8 cellular contexts compared by ENCODE assay signal in genomic region chr13:110713642-110713952, GRCh38. TPM values are rescaled to one million over a fixed set of nuclear protein-coding genes. Genes with fewer than 3 reads are reported as not detected.
DNase-seq lines count a peak whose midpoint lies in the region; ATAC-seq, FAIRE-seq and TF ChIP-seq lines count a peak whose summit lies in the region.

TSS of gene ING1 (plus strand) at chr13:110713700. CDS start at chr13:110714150, 450 bp downstream.

- peak within 1 kb of the TSS; percentile 95 for H3K4me2 ChIP-seq in HepG2 (ENCODE audit: low read depth, low read length)

- H3K9ac ChIP-seq in HepG2 (ENCODE audit: insufficient read depth, low read depth, low read length), result peak within 1 kb of the TSS; percentile 95

- POLR2A ChIA-PET in activated CD8-positive, alpha-beta memory T cell treated with anti-CD3 and anti-CD28 coated beads for 36 hours (lab: Charles Lee), result no interaction called here
- POLR2A ChIA-PET in HepG2 (lab: Yijun Ruan, JAX), result no interaction called here

- H3K27me3 ChIP-seq in HepG2 (ENCODE audit: control insufficient read depth in 1 of 2, insufficient read depth in 2 of 2, low read length in 2 of 2) (no peaks in the 10 kb centered on the region; a peak in 1 of 5 replicates), thoracic aorta (replicated peaks; ENCODE audit: insufficient read depth) (no peaks in the 10 kb centered on the region)

- intact Hi-C loops in HepG2 (cut with micrococcal nuclease; ENCODE audit: unreplicated experiment), result loop anchor here (2.0 to 10.0 kb wide), 3 partner anchors 101 to 259 kb away; partner anchors contain the start of gene ANKRD10

- H3K27ac ChIP-seq in adipose tissue (ENCODE audit: low read depth, low read length) (peak within 1 kb of the TSS; percentile 85), HepG2 (ENCODE audit: extremely low read length, insufficient read depth, low read length) (peak within 1 kb of the TSS; percentile 98), thoracic aorta (peak within 1 kb of the TSS; percentile 99)

- TF ChIP-seq RAD21 in HepG2 (CRISPR knock-in tag; IDR thresholded peaks at IDR 0.05), result no peak

- peaks cover 39% of the 10 kb centered on the region for H3K79me2 ChIP-seq in HepG2 (ENCODE audit: insufficient read depth, low read length)

- ATAC-seq in HepG2, result no peak
- no peak for ATAC-seq in thoracic aorta (ENCODE audit: insufficient number of reproducible peaks, low FRiP score, low read depth)
- ATAC-seq in GM19035 (IDR thresholded peaks at IDR 0.05; ENCODE audit: unreplicated experiment), result no peak
- no peak for ATAC-seq in GM19324 (IDR thresholded peaks at IDR 0.05; ENCODE audit: low FRiP score, unreplicated experiment)

- peak within 1 kb of the TSS; percentile 96 to 98 (median 98) for H3K4me3 ChIP-seq in HepG2 (replicated peaks in 1 of 3; ENCODE audit: insufficient read depth in 1 of 3, low read depth in 2 of 3, low read length in 3 of 3)
- H3K4me3 ChIP-seq in thoracic aorta, result peak within 1 kb of the TSS; percentile 98

- peaks cover 28% of the 10 kb centered on the region for H4K20me1 ChIP-seq in HepG2 (ENCODE audit: insufficient read depth, low read length)

- in situ Hi-C loops in HepG2 (cut with HindIII; ENCODE audit: extremely low pct_ligation_motif_present, low pct_unique_long_range_greater_than_20kb), result no loop called here

- FAIRE-seq in HepG2 (lab: Jason Lieb, UNC), result no peak

- H3K9me3 ChIP-seq in HepG2 (ENCODE audit: low read length) (no peaks in the 10 kb centered on the region), thoracic aorta (no peaks in the 10 kb centered on the region)

- CTCF ChIA-PET in activated CD8-positive, alpha-beta memory T cell treated with anti-CD3 and anti-CD28 coated beads for 36 hours (lab: Charles Lee), result no interaction called here
- CTCF ChIA-PET in HepG2 (lab: Yijun Ruan, JAX; ENCODE audit: low intra/inter-chr PET ratio, low total read pairs), result no interaction called here

- no peak within 1 kb of the TSS for H2AFZ ChIP-seq in HepG2 (ENCODE audit: low read length)

- no peaks in the 10 kb centered on the region for H3K36me3 ChIP-seq in HepG2 (replicated peaks in 1 of 2; ENCODE audit: control insufficient read depth in 1 of 2, insufficient read depth in 2 of 2, low read length in 2 of 2)
- H3K36me3 ChIP-seq in thoracic aorta, result no peaks in the 10 kb centered on the region

- TF ChIP-seq CTCF in HepG2 (CRISPR knock-in tag; IDR thresholded peaks at IDR 0.05) (no peak), thoracic aorta (IDR thresholded peaks at IDR 0.05) (no peak)

- BruUV-seq in HepG2 (replicated peaks; lab: Mats Ljungman, UMichigan), result no TSS peak

- 0 to 1% (median 1%) methylated on average over 32 to 45 of the region's 45 CpGs for WGBS in adipose tissue, 3 donors
- WGBS in HepG2 (ENCODE audit: low lambda C conversion rate), result 0% methylated on average over 2 of the region's 45 CpGs

- DNase-seq in activated CD8-positive, alpha-beta memory T cell treated with anti-CD3 and anti-CD28 coated beads, Interleukin-2, amount 50 U/mL, for 4 hours, result no peak
- DNase-seq in HepG2 (ENCODE audit: low spot score), result no peak
- no peak for DNase-seq in thoracic aorta (ENCODE audit: low spot score)
- no peak for DNase-seq in Kasumi-1 (lab: John Stamatoyannopoulos, UW)

- H3K4me1 ChIP-seq in HepG2 (ENCODE audit: insufficient read depth, low read length) (peaks cover 19% of the 10 kb centered on the region), thoracic aorta (ENCODE audit: control insufficient read depth in 1 of 2, low read depth in 2 of 2) (peaks cover 22 to 29% of the 10 kb centered on the region in 2 donors)

- TF ChIP-seq EP300 in HepG2 (IDR thresholded peaks at IDR 0.05; ENCODE audit: low read depth in 2 of 2, low read length in 2 of 2), result no peak
- TF ChIP-seq EP300 in HepG2 (CRISPR knock-in tag; IDR thresholded peaks at IDR 0.05; ENCODE audit: borderline replicate concordance), result no peak

- TF ChIP-seq POLR2A in HepG2 (IDR thresholded peaks at IDR 0.05; ENCODE audit: insufficient read depth in 1 of 2, low read depth in 2 of 2, low read length in 2 of 2), result no peak

TF ChIP-seq in HepG2, 621 proteins besides CTCF, POLR2A, EP300 and RAD21:
- TF ChIP-seq REL (CRISPR knock-in tag; conservative IDR thresholded peaks at IDR 0.05) (0 out of 2 replicates have a peak, but pooled peaks have one; percentile 3), CCDC6 (CRISPR knock-in tag; IDR thresholded peaks at IDR 0.05) (no peak), TAF1 (CRISPR knock-in tag; IDR thresholded peaks at IDR 0.05) (peak; percentile 31; the same call in 1 of the 2 replicates), SRY (CRISPR knock-in tag; IDR thresholded peaks at IDR 0.05) (peak; percentile 69; the same call in 1 of the 2 replicates), ZNF234 (CRISPR knock-in tag; conservative IDR thresholded peaks at IDR 0.05) (0 out of 2 replicates have a peak, but pooled peaks have one; percentile 5)

RNA-seq across cellular contexts. Expression of gene ING1, which starts in this region (rescaled TPM):
- 10 to 100 TPM; 17.5 to 18.0 TPM for total RNA-seq in activated CD8-positive, alpha-beta memory T cell treated with anti-CD3 and anti-CD28 coated beads for 36 hours
- 10 to 100 TPM; 10.1 to 16.0 (median 11.7) TPM for polyA plus RNA-seq in adipose tissue
- 7.9 and 8.1 TPM in 2 replicates for total RNA-seq in HepG2 (2016; rRNA removed; fragmentation: Illumina TruSeq; extraction: Trizol)
- 3.2 and 3.8 TPM in 2 replicates for total RNA-seq in HepG2 (2016; cell fraction: cytosol; rRNA removed; fragmentation: Illumina TruSeq; extraction: Trizol; ENCODE audit: low read depth)
- 6.1 and 7.1 TPM in 2 replicates for total RNA-seq in HepG2 (2016; cell fraction: insoluble cytoplasmic fraction; rRNA removed; fragmentation: Illumina TruSeq; extraction: Trizol)
- total RNA-seq in HepG2 (2016; cell fraction: membrane; rRNA removed; fragmentation: Illumina TruSeq; extraction: Trizol), result 8.5 and 9.2 TPM in 2 replicates
- 6.1 and 6.4 TPM in 2 replicates for total RNA-seq in HepG2 (2016; cell fraction: nucleus; rRNA removed; fragmentation: Illumina TruSeq; extraction: Trizol)
- 13.6 and 16.1 TPM in 2 replicates for polyA plus RNA-seq in HepG2 (2011; rRNA removed)
- polyA plus RNA-seq in HepG2 (2011; cell fraction: cytosol; rRNA removed), result 14.0 and 27.3 TPM in 2 replicates
- polyA plus RNA-seq in HepG2 (2011; cell fraction: nucleus; rRNA removed), result 13.0 and 17.3 TPM in 2 replicates
- polyA plus RNA-seq in HepG2 (2012), result 6.5 and 7.4 TPM in 2 replicates
- 6.7 and 6.9 TPM in 2 replicates for polyA plus RNA-seq in HepG2 (2016; cell fraction: cytosol; fragmentation: Illumina TruSeq; extraction: Trizol; ENCODE audit: low read depth)
- 15.1 and 17.1 TPM in 2 replicates for polyA plus RNA-seq in HepG2 (2016; cell fraction: insoluble cytoplasmic fraction; fragmentation: Illumina TruSeq; extraction: Trizol; ENCODE audit: low read depth)
- polyA plus RNA-seq in HepG2 (2016; cell fraction: membrane; fragmentation: Illumina TruSeq; extraction: Trizol; ENCODE audit: low read depth), result 12.7 and 14.0 TPM in 2 replicates
- 15.2 and 17.6 TPM in 2 replicates for polyA plus RNA-seq in HepG2 (2016; cell fraction: nucleus; fragmentation: Illumina TruSeq; extraction: Trizol; ENCODE audit: insufficient read depth, low read depth)
- polyA minus RNA-seq in HepG2 (2011; rRNA and poly(A)+ RNA removed; ENCODE audit: low replicate concordance), result 11.5 and 18.2 TPM in 2 replicates
- polyA minus RNA-seq in HepG2 (2011; cell fraction: cytosol; rRNA and poly(A)+ RNA removed), result 12.1 and 16.0 TPM in 2 replicates
- 7.1 TPM in 2 replicates for polyA minus RNA-seq in HepG2 (2011; cell fraction: nucleus; rRNA and poly(A)+ RNA removed)
- 10 to 100 TPM; 11.6 to 26.3 TPM for total RNA-seq in thoracic aorta
